Comparison of ENCODE assay signal across 21 cellular contexts in genomic region chr20:6730929-6731328, GRCh38. TPM values are rescaled to one million over a fixed set of nuclear protein-coding genes. Genes with fewer than 3 reads are reported as not detected.
"Had no signal": no experiment of that assay in that cellular context is flagged by ENCODE, and none has a peak within 500 bp of the region (broad histone marks: within the 10 kb centered on the region; RNA-seq: fewer than 3 reads in every experiment).

No MANE protein-coding gene starts in this region.

- DNase-seq: activated B cell treated with CpG ODN at 0.5 μM for 24 hours; activated CD4-positive, alpha-beta memory T cell treated with anti-CD3 and anti-CD28 coated beads for 36 hours; activated CD4-positive, alpha-beta T cell treated with anti-CD3 and anti-CD28 coated beads, Interleukin-2, amount 10 ng/mL, durations not matched to agents 7 days and 5 days; activated CD8-positive, alpha-beta memory T cell treated with anti-CD3 and anti-CD28 coated beads for 24 hours; activated effector memory CD4-positive, alpha-beta T cell treated with anti-CD3 and anti-CD28 coated beads, Interleukin-2, amount 50 U/mL, for 16 hours; activated naive CD4-positive, alpha-beta T cell treated with anti-CD3 and anti-CD28 coated beads for 36 hours; activated T-cell treated with anti-CD3 and anti-CD28 coated beads, Interleukin-2, amount 50 U/mL, for 4 hours; NCI-H1092; NCI-H1417; NCI-H1930; NCI-H2171; NCI-H2227 treated with DMSO at 0.1 percent for 48 hours; NCI-H446 treated with DMSO at 0.1 percent for 48 hours; NCI-H524 treated with DMSO at 0.1 percent for 48 hours; NCI-H82; T-cell; T-helper 2 cell; T1000 had no signal

- ATAC-seq: activated T-cell treated with anti-CD3 and anti-CD28 coated beads, Interleukin-2, amount 50 U/mL, for 4 hours; T-cell had no signal

- H3K9ac ChIP-seq: KMS-11 had no signal

- H3K4me3 ChIP-seq: SK-N-MC had no signal

- H3K27ac ChIP-seq: KMS-11, SK-N-MC had no signal

- H3K4me2 ChIP-seq: KMS-11 had no signal

RNA-seq across cellular contexts. Expression of gene BMP2, which starts 36.6 kb away (rescaled TPM):
- total RNA-seq: activated B cell treated with CpG ODN at 0.5 μM for 24 hours; activated CD4-positive, alpha-beta memory T cell treated with anti-CD3 and anti-CD28 coated beads for 36 hours; activated CD4-positive, alpha-beta T cell treated with anti-CD3 and anti-CD28 coated beads, Interleukin-2, amount 10 ng/mL, durations not matched to agents 7 days and 5 days; activated naive CD4-positive, alpha-beta T cell treated with anti-CD3 and anti-CD28 coated beads for 36 hours; activated T-cell treated with anti-CD3 and anti-CD28 coated beads, Interleukin-2, amount 50 U/mL, for 4 hours; OCI-LY7 had no signal
